ENCODE assay signal across 8 cellular contexts in the genomic region with DNA sequence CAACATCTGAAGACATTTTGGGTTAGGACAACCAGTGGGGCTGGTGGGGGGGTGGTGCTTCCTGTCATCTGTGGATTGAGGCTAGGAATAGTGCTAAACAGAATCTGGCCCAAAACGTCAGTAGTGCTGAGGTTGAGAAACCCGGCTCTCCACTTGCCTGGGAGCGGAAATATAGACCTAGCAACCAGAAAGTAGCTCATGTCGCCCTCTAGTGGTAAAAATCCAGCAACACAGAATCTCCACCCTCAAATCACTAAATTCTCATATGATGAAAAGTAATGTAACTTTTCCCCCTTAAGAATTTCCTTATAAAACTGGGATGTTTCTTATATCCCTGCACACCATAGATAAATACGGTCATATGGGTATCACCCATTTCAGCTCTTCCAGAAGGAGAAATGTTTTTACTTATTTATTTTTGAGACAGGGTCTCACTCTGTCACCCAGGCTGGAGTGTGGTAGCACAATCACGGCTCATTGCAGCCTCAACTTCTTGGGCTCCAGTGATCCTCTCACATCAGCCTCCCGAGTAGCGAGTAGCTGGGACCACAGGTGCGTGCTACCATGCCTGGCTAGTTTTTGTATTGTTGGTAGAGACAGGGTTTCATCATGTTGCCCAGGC. TPM values are rescaled to one million over a fixed set of nuclear protein-coding genes. Genes with fewer than 3 reads are reported as not detected.
DNase-seq lines count a peak whose midpoint lies in the region; ATAC-seq and TF ChIP-seq lines count a peak whose summit lies in the region.

No MANE protein-coding gene starts in this region.

- no peaks in the 10 kb centered on the region for H3K9me3 ChIP-seq in DND-41 (ENCODE audit: insufficient read depth, low read length, severe bottlenecking)
- no peaks in the 10 kb centered on the region for H3K9me3 ChIP-seq in PC-3 (ENCODE audit: low read length)
- no peaks in the 10 kb centered on the region for H3K9me3 ChIP-seq in neuronal stem cell (replicated peaks in 1 of 2; ENCODE audit: control insufficient read depth in 2 of 2, insufficient read depth in 1 of 2, low read depth in 1 of 2, low read length in 2 of 2)
- H3K9me3 ChIP-seq in thyroid gland: no peaks in the 10 kb centered on the region

- H4K91ac ChIP-seq in neuronal stem cell (ENCODE audit: low read depth, low read length, poor library complexity): no peak overlapping the region

- H2BK15ac ChIP-seq in neuronal stem cell (ENCODE audit: low read length): no peak overlapping the region

- H3K9ac ChIP-seq in DND-41 (ENCODE audit: low read depth, low read length) (peak overlapping the region; percentile 31; the same call in 1 of the 2 replicates), PC-3 (ENCODE audit: low read length) (peak overlapping the region; percentile 14; the same call in 1 of the 2 replicates), neuronal stem cell (ENCODE audit: low read depth, low read length, poor library complexity) (no peak overlapping the region)

- no peak overlapping the region for H3K14ac ChIP-seq in neuronal stem cell (ENCODE audit: low read length)

- peak; percentile 81 for TF ChIP-seq RAD21 in Ishikawa (IDR thresholded peaks at IDR 0.05; ENCODE audit: low read depth)

- ATAC-seq in DND-41 (ENCODE audit: insufficient read depth, low read depth) (peak; percentile 61), GM21619 (IDR thresholded peaks at IDR 0.05; ENCODE audit: unreplicated experiment) (peak; percentile 84), PC-3 (peak; percentile 86)

- no peak overlapping the region for H3K23ac ChIP-seq in neuronal stem cell (ENCODE audit: low read depth, low read length, poor library complexity)

- H2BK5ac ChIP-seq in neuronal stem cell (ENCODE audit: low read length): no peak overlapping the region

- H3K4ac ChIP-seq in neuronal stem cell (ENCODE audit: low read length): no peak overlapping the region

- H3K36me3 ChIP-seq in DND-41 (ENCODE audit: insufficient read depth, low read length): peaks cover 95% of the 10 kb centered on the region
- H3K36me3 ChIP-seq in PC-3 (ENCODE audit: low read depth, low read length): peaks cover 27% of the 10 kb centered on the region
- peaks cover 0 to 77% of the 10 kb centered on the region in 2 donors for H3K36me3 ChIP-seq in neuronal stem cell (replicated peaks in 1 of 2; ENCODE audit: control insufficient read depth in 2 of 2, insufficient read depth in 2 of 2, low read length in 2 of 2)
- H3K36me3 ChIP-seq in thyroid gland: peaks cover 50 to 70% of the 10 kb centered on the region in 2 donors

- peak overlapping the region; percentile 50; the same call in 1 of the 2 replicates for H3K4me2 ChIP-seq in DND-41 (ENCODE audit: insufficient read depth, low read length)
- no peak overlapping the region for H3K4me2 ChIP-seq in PC-3 (ENCODE audit: low read length)
- H3K4me2 ChIP-seq in neuronal stem cell (ENCODE audit: insufficient read depth, low read length, poor library complexity, severe bottlenecking): no peak overlapping the region

- H2AK5ac ChIP-seq in neuronal stem cell (ENCODE audit: low read depth, low read length): no peak overlapping the region

- peak; percentile 91 for TF ChIP-seq CTCF in DND-41 (IDR thresholded peaks at IDR 0.05; ENCODE audit: borderline replicate concordance, extremely low read depth, low read length, poor library complexity, severe bottlenecking)
- TF ChIP-seq CTCF in PC-3 (conservative IDR thresholded peaks at IDR 0.05; ENCODE audit: low read depth, low read length): peak; percentile 84
- peak; percentile 75 for TF ChIP-seq CTCF in fibroblast of mammary gland (conservative IDR thresholded peaks at IDR 0.05; ENCODE audit: control insufficient read depth, insufficient read depth, low read depth, low read length)
- peak; percentile 43 to 87 (median 80) for TF ChIP-seq CTCF in thyroid gland (IDR thresholded peaks at IDR 0.05)

- H3K79me2 ChIP-seq in DND-41 (ENCODE audit: insufficient read depth, low read length): peaks cover 70% of the 10 kb centered on the region
- no peaks in the 10 kb centered on the region for H3K79me2 ChIP-seq in PC-3 (ENCODE audit: low read length)

- H2AFZ ChIP-seq in DND-41 (ENCODE audit: low read depth, low read length) (no peak overlapping the region), PC-3 (ENCODE audit: low read length) (no peak overlapping the region), neuronal stem cell (ENCODE audit: low read length) (peak overlapping the region; percentile 53)

- H3K27me3 ChIP-seq in DND-41 (ENCODE audit: insufficient read depth, low read length, poor library complexity): no peaks in the 10 kb centered on the region
- no peaks in the 10 kb centered on the region for H3K27me3 ChIP-seq in PC-3 (ENCODE audit: low read length)
- no peaks in the 10 kb centered on the region for H3K27me3 ChIP-seq in neuronal stem cell (ENCODE audit: control insufficient read depth in 3 of 3, insufficient read depth in 3 of 3, low read depth in 1 of 3, low read length in 3 of 3)
- H3K27me3 ChIP-seq in thyroid gland: no peaks in the 10 kb centered on the region

- H3K79me1 ChIP-seq in neuronal stem cell (ENCODE audit: low read depth, low read length): peaks cover 2% of the 10 kb centered on the region

- H3K9me2 ChIP-seq in PC-3 (replicated peaks; ENCODE audit: low read length): no peaks in the 10 kb centered on the region

- peak overlapping the region; percentile 83 for H3K27ac ChIP-seq in DND-41 (ENCODE audit: low read length)
- no peak overlapping the region for H3K27ac ChIP-seq in PC-3 (ENCODE audit: low read length)
- H3K27ac ChIP-seq in neuronal stem cell (replicated peaks; ENCODE audit: low read length): no peak overlapping the region
- H3K27ac ChIP-seq in thyroid gland: peak overlapping the region in 1 of 3 donors; percentile 11

- H3K4me3 ChIP-seq in DND-41 (ENCODE audit: low read depth in 1 of 2, low read length in 2 of 2) (no peak overlapping the region), PC-3 (ENCODE audit: low read length) (no peak overlapping the region), fibroblast of mammary gland (ENCODE audit: control insufficient read depth, low read depth, low read length) (no peak overlapping the region), neuronal stem cell (ENCODE audit: low read length in 2 of 2) (no peak overlapping the region), thyroid gland (replicated peaks in 1 of 3) (no peak overlapping the region)

- intact Hi-C loops in PC-3 (cut with micrococcal nuclease): loop anchor here (2.0 kb wide), 2 partner anchors 58 to 188 kb away; no protein-coding TSS in a partner anchor
- intact Hi-C loops in thyroid gland (cut with DNase I): loop anchor here (2.0 to 10.0 kb wide), 2 partner anchors 58 to 190 kb away; no protein-coding TSS in a partner anchor

- POLR2A ChIA-PET in PC-3 (lab: Charles Lee; ENCODE audit: unreplicated experiment): no interaction called here

- H3F3A ChIP-seq in PC-3 (ENCODE audit: low read length, unreplicated experiment): no peaks in the 10 kb centered on the region

- no peak for TF ChIP-seq POLR2A in thyroid gland (IDR thresholded peaks at IDR 0.05)

- DNase-seq in DND-41 (peak; percentile 78), PC-3 (peak; percentile 83), fibroblast of mammary gland (ENCODE audit: low read depth) (peak; percentile 83), neuronal stem cell (ENCODE audit: low spot score) (peak; percentile 70), thyroid gland (peak; percentile 68 to 69)
- DNase-seq in activated T-cell treated with anti-CD3 and anti-CD28 coated beads, Interleukin-2, amount 50 U/mL, for 48 hours: peak; percentile 64 to 70

- peaks cover 47% of the 10 kb centered on the region; the same call in 1 of the 2 replicates for H4K20me1 ChIP-seq in DND-41 (ENCODE audit: insufficient read depth, low read length)
- H4K20me1 ChIP-seq in PC-3 (ENCODE audit: low read length): no peaks in the 10 kb centered on the region

- no peak overlapping the region for H2BK12ac ChIP-seq in neuronal stem cell (ENCODE audit: low read length)

- BruUV-seq in PC-3 (replicated peaks; lab: Mats Ljungman, UMichigan): no TSS peak

- H4K8ac ChIP-seq in neuronal stem cell (ENCODE audit: low read depth, low read length): no peak overlapping the region

- TF ChIP-seq EP300 in Ishikawa (IDR thresholded peaks at IDR 0.05; ENCODE audit: borderline replicate concordance): no peak

- no CpG with 5 or more reads among the region's 9 CpGs for WGBS in neuronal stem cell (ENCODE audit: extremely low coverage in 2 of 2, insufficient read length in 2 of 2, insufficient replicate concordance in 1 of 2), 2 donors
- 38 to 62% methylated on average over 6 to 9 of the region's 9 CpGs for WGBS in thyroid gland, 2 donors

- CTCF ChIA-PET in PC-3 (lab: Charles Lee): interaction anchor here (0.6 to 1.8 kb wide), 5 partner anchors 40 to 189 kb away, joined by 3 to 13 read pairs (median 4); no protein-coding TSS in a partner anchor

- H2BK120ac ChIP-seq in neuronal stem cell (ENCODE audit: low read depth, low read length): no peak overlapping the region

- no peak overlapping the region for H3K18ac ChIP-seq in neuronal stem cell (ENCODE audit: low read length)

- H3K4me1 ChIP-seq in DND-41 (ENCODE audit: insufficient read depth, low read length) (peaks cover 47% of the 10 kb centered on the region), PC-3 (ENCODE audit: insufficient read depth, low read length) (peaks cover 3% of the 10 kb centered on the region; the same call in 1 of the 2 replicates), neuronal stem cell (ENCODE audit: control insufficient read depth in 2 of 2, insufficient read depth in 1 of 2, low read depth in 1 of 2, low read length in 2 of 2) (no peaks in the 10 kb centered on the region), thyroid gland (no peaks in the 10 kb centered on the region)

TF ChIP-seq in Ishikawa, 13 proteins besides CTCF, POLR2A, EP300 and RAD21:
- TF ChIP-seq, protein P1, sequence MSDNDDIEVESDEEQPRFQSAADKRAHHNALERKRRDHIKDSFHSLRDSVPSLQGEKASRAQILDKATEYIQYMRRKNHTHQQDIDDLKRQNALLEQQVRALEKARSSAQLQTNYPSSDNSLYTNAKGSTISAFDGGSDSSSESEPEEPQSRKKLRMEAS (IDR thresholded peaks at IDR 0.05): no peak
- peak; percentile 87 for TF ChIP-seq TEAD4 (IDR thresholded peaks at IDR 0.05)

RNA-seq across cellular contexts. Expression of a gene that starts 34.4 kb away (rescaled TPM):
- total RNA-seq in PC-3 (2014; rRNA removed) (19.6 and 25.0 TPM in 2 replicates), thyroid gland (10 to 100 TPM; 43.4 to 59.7 (median 50.2) TPM)
- polyA plus RNA-seq in neuronal stem cell (2013, experiment 1 of 2): 4.9 TPM
- polyA plus RNA-seq in neuronal stem cell (2013, experiment 2 of 2): 5.3 TPM

RNA-seq across cellular contexts. Expression of a gene that starts 39.3 kb away (rescaled TPM):
- total RNA-seq in PC-3 (2014; rRNA removed) (8.2 and 8.7 TPM in 2 replicates), thyroid gland (10 to 100 TPM; 31.7 to 73.7 (median 45.5) TPM)
- 5.1 TPM for polyA plus RNA-seq in neuronal stem cell (2013, experiment 1 of 2)
- 5.3 TPM for polyA plus RNA-seq in neuronal stem cell (2013, experiment 2 of 2)
